In genomic region chr15:64774556-64775523, GRCh38 we compare ENCODE assay signal across 8 cellular contexts. TPM values are rescaled to one million over a fixed set of nuclear protein-coding genes. Genes with fewer than 3 reads are reported as not detected.
A peak's percentile ranks its signal among the peaks of the same experiment; 100 is the strongest.
DNase-seq lines count a peak whose midpoint lies in the region; ATAC-seq lines count a peak whose summit lies in the region.

No MANE protein-coding gene starts in this region.

- H3K4me3 ChIP-seq in iPS-15b (ENCODE audit: low read depth, low read length), result peak overlapping the region; percentile 94

- H3K27ac Mint-ChIP-seq in activated naive CD4-positive, alpha-beta T cell treated with anti-CD3 and anti-CD28 coated beads for 36 hours, result no peak overlapping the region

- H3K9me3 ChIP-seq in iPS-15b (ENCODE audit: control insufficient read depth, insufficient read depth, low read length), result no peaks in the 10 kb centered on the region

- H3K9me3 Mint-ChIP-seq in activated naive CD4-positive, alpha-beta T cell treated with anti-CD3 and anti-CD28 coated beads for 36 hours, result no peaks in the 10 kb centered on the region

- H3K27me3 ChIP-seq in iPS-15b (ENCODE audit: control insufficient read depth, insufficient read depth, low read length), result no peaks in the 10 kb centered on the region

- intact Hi-C loops in Right ventricle myocardium inferior (cut with DNase I), result loop anchor here (5.0 kb wide), 2 partner anchors 32 to 33 kb away; no protein-coding TSS in a partner anchor
- intact Hi-C loops in cardiac septum (cut with DNase I), result loop anchor here (2.0 kb wide), 1 partner anchor 26 kb away; no protein-coding TSS in a partner anchor
- intact Hi-C loops in activated naive CD4-positive, alpha-beta T cell treated with anti-CD3 and anti-CD28 coated beads for 36 hours (cut with micrococcal nuclease), result no loop called here

- H3K4me1 Mint-ChIP-seq in activated naive CD4-positive, alpha-beta T cell treated with anti-CD3 and anti-CD28 coated beads for 36 hours (ENCODE audit: low read depth), result no peaks in the 10 kb centered on the region

- ATAC-seq in Right ventricle myocardium inferior, result peak; percentile 51
- no peak for ATAC-seq in GM21381 (IDR thresholded peaks at IDR 0.05; ENCODE audit: unreplicated experiment)

- H3K9ac ChIP-seq in iPS-15b (ENCODE audit: low read depth, low read length), result peak overlapping the region; percentile 89

- CTCF ChIA-PET in activated naive CD4-positive, alpha-beta T cell treated with anti-CD3 and anti-CD28 coated beads for 36 hours (lab: Charles Lee), result no interaction called here

- DNase-seq in Right ventricle myocardium inferior (ENCODE audit: missing footprints), result no peak
- no peak for DNase-seq in cardiac septum (ENCODE audit: low spot score)
- peak; percentile 21 for DNase-seq in activated naive CD4-positive, alpha-beta T cell treated with anti-CD3 and anti-CD28 coated beads for 36 hours
- DNase-seq in stimulated activated CD8-positive, alpha-beta memory T cell treated with anti-CD3 and anti-CD28 coated beads, Interleukin-4, amount 100 ng/mL, for 48 hours, result peak; percentile 28
- no peak for DNase-seq in cortex of kidney (lab: John Stamatoyannopoulos, UW)
- no peak for DNase-seq in inferior parietal cortex (ENCODE audit: extremely low spot score)

- peaks cover 5% of the 10 kb centered on the region for H3K36me3 ChIP-seq in iPS-15b (ENCODE audit: control insufficient read depth, insufficient read depth, low read length)

- peaks cover 36% of the 10 kb centered on the region for H3K27me3 Mint-ChIP-seq in activated naive CD4-positive, alpha-beta T cell treated with anti-CD3 and anti-CD28 coated beads for 36 hours (ENCODE audit: low read depth)

- H3K36me3 Mint-ChIP-seq in activated naive CD4-positive, alpha-beta T cell treated with anti-CD3 and anti-CD28 coated beads for 36 hours (ENCODE audit: low read depth), result no peaks in the 10 kb centered on the region

- peak overlapping the region; percentile 52 for H3K4me3 Mint-ChIP-seq in activated naive CD4-positive, alpha-beta T cell treated with anti-CD3 and anti-CD28 coated beads for 36 hours

- peaks cover 28% of the 10 kb centered on the region for H3K4me1 ChIP-seq in iPS-15b (ENCODE audit: control insufficient read depth, insufficient read depth, low read length)

RNA-seq across cellular contexts. Expression of gene RBPMS2, which starts 0.5 kb away (rescaled TPM):
- total RNA-seq in Right ventricle myocardium inferior (255 TPM), cardiac septum (242 TPM)
- total RNA-seq in activated naive CD4-positive, alpha-beta T cell treated with anti-CD3 and anti-CD28 coated beads for 36 hours, result not detected

RNA-seq across cellular contexts. Expression of gene PIF1, which starts 50.6 kb away (rescaled TPM):
- 0.73 TPM for total RNA-seq in Right ventricle myocardium inferior
- total RNA-seq in cardiac septum, result 1.6 TPM
- 10 to 100 TPM; 38.4 to 43.9 TPM for total RNA-seq in activated naive CD4-positive, alpha-beta T cell treated with anti-CD3 and anti-CD28 coated beads for 36 hours

Comparison
In these comparisons a context has a peak if more than half of its experiments do, and no peak if none do; other contexts are left out.
1. DNase-seq: peak in activated naive CD4-positive, alpha-beta T cell treated with anti-CD3 and anti-CD28 coated beads for 36 hours (single experiment) and stimulated activated CD8-positive, alpha-beta memory T cell treated with anti-CD3 and anti-CD28 coated beads, Interleukin-4, amount 100 ng/mL, for 48 hours (single experiment); none in Right ventricle myocardium inferior (single experiment), cardiac septum (single experiment), cortex of kidney (single experiment) and inferior parietal cortex (single experiment).
2. RNA of gene RBPMS2, which starts 0.5 kb away (total RNA-seq): 255 TPM in Right ventricle myocardium inferior (single experiment) and 242 TPM in cardiac septum (single experiment); not detected in activated naive CD4-positive, alpha-beta T cell treated with anti-CD3 and anti-CD28 coated beads for 36 hours; every median in the first group is over 100 times any median in the second.
3. RNA of gene PIF1, which starts 50.6 kb away (total RNA-seq): 38.4 to 43.9 TPM in activated naive CD4-positive, alpha-beta T cell treated with anti-CD3 and anti-CD28 coated beads for 36 hours; 1.6 TPM in cardiac septum (single experiment) and 0.73 TPM in Right ventricle myocardium inferior (single experiment); every median in the first group is over 10 times any median in the second.